Comparison of ENCODE assay signal across 28 cellular contexts in genomic region chr10:71575446-71575845, GRCh38.
DNase-seq lines count a peak whose midpoint lies in the region; ATAC-seq, FAIRE-seq and TF ChIP-seq lines count a peak whose summit lies in the region.
"Had no signal": no experiment of that assay in that cellular context is flagged by ENCODE, and none has a peak within 500 bp of the region (broad histone marks: within the 10 kb centered on the region; RNA-seq: fewer than 3 reads in every experiment).

No MANE protein-coding gene starts in this region.

- 4 to 8% methylated on average over 14 of the region's 14 CpGs for WGBS in GM23248 (ENCODE audit: low coverage in 1 of 2, low lambda C conversion rate in 2 of 2, missing lambda C conversion rate in 2 of 2), 2 experiments
- WGBS in psoas muscle, 3 donors, result 23 to 31% (median 26%) methylated on average over 14 of the region's 14 CpGs
- 79% methylated on average over 9 of the region's 14 CpGs for WGBS in SK-N-SH (ENCODE audit: low lambda C conversion rate)

- no peaks in the 10 kb centered on the region for H3K9me3 ChIP-seq in GM23248 (ENCODE audit: low read depth)
- no peaks in the 10 kb centered on the region for H3K9me3 ChIP-seq in lower lobe of right lung
- no peaks in the 10 kb centered on the region for H3K9me3 ChIP-seq in psoas muscle
- no peaks in the 10 kb centered on the region for H3K9me3 ChIP-seq in SK-N-SH
- H3K9me3 ChIP-seq: colonic mucosa, gastroesophageal sphincter had no signal

- TF ChIP-seq EP300 in SK-N-SH (IDR thresholded peaks at IDR 0.05; ENCODE audit: borderline replicate concordance in 1 of 2, low read depth in 1 of 2, low read length in 1 of 2), result no peak

- no peak overlapping the region for H3K27ac ChIP-seq in GM23248
- H3K27ac ChIP-seq in lower lobe of right lung, result no peak overlapping the region
- no peak overlapping the region for H3K27ac ChIP-seq in psoas muscle
- no peak overlapping the region for H3K27ac ChIP-seq in SK-N-SH (ENCODE audit: low read depth in 2 of 2, low read length in 1 of 2)
- H3K27ac ChIP-seq: C4-2B, colonic mucosa, gastroesophageal sphincter, VCaP had no signal

- H3K4me1 ChIP-seq in GM23248 (ENCODE audit: insufficient read depth) (no peaks in the 10 kb centered on the region), lower lobe of right lung (no peaks in the 10 kb centered on the region), psoas muscle (peaks cover 12% of the 10 kb centered on the region), SK-N-SH (ENCODE audit: control insufficient read depth in 1 of 2, insufficient read depth in 2 of 2, low read depth in 1 of 2, low read length in 1 of 2) (peaks cover 0 to 6% of the 10 kb centered on the region in 2 experiments; a peak in 1 of 4 replicates)
- H3K4me1 ChIP-seq: colonic mucosa had no signal

- H3K27me3 ChIP-seq in GM23248 (replicated peaks; ENCODE audit: insufficient read depth) (peaks cover 12% of the 10 kb centered on the region; the same call in 1 of the 2 replicates), lower lobe of right lung (ENCODE audit: low read depth) (no peaks in the 10 kb centered on the region), psoas muscle (ENCODE audit: insufficient read depth in 3 of 3, low read length in 2 of 3) (peaks cover 0 to 4% (median 3%) of the 10 kb centered on the region in 3 donors), SK-N-SH (ENCODE audit: insufficient read depth) (0 out of 2 replicates have a peak, but pooled peaks cover 6% of the 10 kb centered on the region)
- H3K27me3 ChIP-seq: colonic mucosa, gastroesophageal sphincter had no signal

- POLR2A ChIA-PET in SK-N-SH (lab: Yijun Ruan, JAX), result no interaction called here

- no peak for TF ChIP-seq CTCF in lower lobe of right lung (IDR thresholded peaks at IDR 0.05)
- TF ChIP-seq CTCF in psoas muscle (IDR thresholded peaks at IDR 0.05), result no peak
- TF ChIP-seq CTCF in SK-N-SH (IDR thresholded peaks at IDR 0.05), result no peak

- H2AFZ ChIP-seq in GM23248, result no peak overlapping the region
- H2AFZ ChIP-seq in SK-N-SH (ENCODE audit: low read depth), result no peak overlapping the region

- no peak overlapping the region for H3K4me3 ChIP-seq in GM23248
- no peak overlapping the region for H3K4me3 ChIP-seq in lower lobe of right lung
- no peak overlapping the region for H3K4me3 ChIP-seq in psoas muscle
- no peak overlapping the region for H3K4me3 ChIP-seq in SK-N-SH (ENCODE audit: low read depth in 2 of 2, low read length in 1 of 2)
- H3K4me3 ChIP-seq: colonic mucosa, gastroesophageal sphincter, skin epidermis had no signal

- H3K4me2 ChIP-seq in GM23248 (ENCODE audit: unreplicated experiment) (no peak overlapping the region), SK-N-SH (no peak overlapping the region)

- FAIRE-seq in GM12891 (lab: Jason Lieb, UNC), result no peak
- FAIRE-seq: bronchial epithelial cell, urothelium cell line had no signal

- TF ChIP-seq RAD21 in SK-N-SH (IDR thresholded peaks at IDR 0.05; ENCODE audit: low read length), result no peak

- peak; percentile 12 for DNase-seq in GM23248
- DNase-seq in globus pallidus (ENCODE audit: low spot score), result peak; percentile 50
- DNase-seq in lower lobe of right lung, result no peak
- DNase-seq in psoas muscle, result peak; percentile 46 to 69
- DNase-seq in SK-N-SH, result no peak
- DNase-seq in GM12891 (ENCODE audit: insufficient read length, low spot score), result no peak
- DNase-seq in activated T-cell treated with anti-CD3 and anti-CD28 coated beads, Interleukin-2, amount 50 U/mL, for 1 hour, result no peak
- DNase-seq: activated CD4-positive, alpha-beta T cell treated with anti-CD3 and anti-CD28 coated beads, Interleukin-2, amount 10 ng/mL, durations not matched to agents 24 days and 14 days; activated naive CD4-positive, alpha-beta T cell treated with anti-CD3 and anti-CD28 coated beads for 36 hours; activated T-cell treated with anti-CD3 and anti-CD28 coated beads, Interleukin-2, amount 50 U/mL, for 72 hours; Calu3; colonic mucosa; effector memory CD4-positive, alpha-beta T cell; EL; KBM-7; MM.1S; natural killer cell; NCI-H1417 treated with DMSO at 0.1 percent for 48 hours; NCI-H2107; NCI-H446 treated with DMSO at 0.1 percent for 48 hours; stimulated activated CD4-positive, alpha-beta T cell treated with anti-CD3 and anti-CD28 coated beads, Interleukin-1b, Interleukin-23, amount 100 ng/mL, for 48 hours had no signal

- in situ Hi-C loops in GM23248 (cut with MboI), result no loop called here

- H3K9ac ChIP-seq in GM23248 (no peak overlapping the region), SK-N-SH (no peak overlapping the region)

- H3K36me3 ChIP-seq in GM23248 (ENCODE audit: low read depth), result no peaks in the 10 kb centered on the region
- H3K36me3 ChIP-seq in lower lobe of right lung, result no peaks in the 10 kb centered on the region
- no peaks in the 10 kb centered on the region for H3K36me3 ChIP-seq in psoas muscle (ENCODE audit: insufficient read depth in 1 of 2, low read depth in 1 of 2)
- no peaks in the 10 kb centered on the region for H3K36me3 ChIP-seq in SK-N-SH (replicated peaks in 1 of 2; ENCODE audit: control insufficient read depth in 1 of 2, insufficient read depth in 2 of 2, low read length in 1 of 2)
- H3K36me3 ChIP-seq: colonic mucosa had no signal

- H3K79me2 ChIP-seq in GM23248 (ENCODE audit: insufficient read depth) (no peaks in the 10 kb centered on the region), SK-N-SH (ENCODE audit: insufficient read depth) (no peaks in the 10 kb centered on the region)

- CTCF ChIA-PET in SK-N-SH (lab: Yijun Ruan, JAX), result interaction anchor here (0.9 to 2.0 kb wide), 5 partner anchors 33 to 256 kb away, joined by 3 to 8 read pairs (median 4); partner anchors contain the start of genes CDH23 and SLC29A3

- H4K20me1 ChIP-seq in GM23248 (ENCODE audit: insufficient read depth) (no peaks in the 10 kb centered on the region), SK-N-SH (ENCODE audit: insufficient read depth) (no peaks in the 10 kb centered on the region)

- TF ChIP-seq POLR2A in GM12891 (IDR thresholded peaks at IDR 0.05; ENCODE audit: low read depth, low read length), result no peak
- TF ChIP-seq POLR2A in GM18505 (IDR thresholded peaks at IDR 0.05; ENCODE audit: borderline replicate concordance, extremely low read depth, insufficient read depth, insufficient read length), result no peak

- no peaks in the 10 kb centered on the region for H3F3A ChIP-seq in GM23248 (ENCODE audit: insufficient read depth)
- H3F3A ChIP-seq in SK-N-SH (replicated peaks; ENCODE audit: insufficient read depth), result no peaks in the 10 kb centered on the region

- intact Hi-C loops in lower lobe of right lung (cut with DNase I), result no loop called here
- intact Hi-C loops in psoas muscle (cut with DNase I), result no loop called here

- no peaks in the 10 kb centered on the region for H3K9me2 ChIP-seq in GM23248 (ENCODE audit: insufficient read depth)
- H3K9me2 ChIP-seq in SK-N-SH, result no peaks in the 10 kb centered on the region

- peak; percentile 32 to 50 for ATAC-seq in lower lobe of right lung
- ATAC-seq in psoas muscle, result peak; percentile 66 to 86 (median 76)
- ATAC-seq in GM18505 (IDR thresholded peaks at IDR 0.05; ENCODE audit: unreplicated experiment), result no peak
- ATAC-seq: activated T-cell treated with anti-CD3 and anti-CD28 coated beads, Interleukin-2, amount 50 U/mL, for 72 hours; gastroesophageal sphincter; natural killer cell had no signal

TF ChIP-seq in SK-N-SH, 30 proteins besides CTCF, POLR2A, EP300 and RAD21 (continues in another document):
- TF ChIP-seq TCF12 (IDR thresholded peaks at IDR 0.05) (no peak), CHD2 (IDR thresholded peaks at IDR 0.05; ENCODE audit: low read length, partially characterized antibody) (no peak), ZBTB33 (IDR thresholded peaks at IDR 0.05; ENCODE audit: borderline replicate concordance, low read depth) (no peak), MEF2A (IDR thresholded peaks at IDR 0.05; ENCODE audit: borderline replicate concordance, low read depth) (no peak), RCOR1 (IDR thresholded peaks at IDR 0.05; ENCODE audit: low read length) (no peak), GABPA (IDR thresholded peaks at IDR 0.05; ENCODE audit: low read depth) (no peak), FOXM1 (IDR thresholded peaks at IDR 0.05; ENCODE audit: low read depth) (no peak)

TF ChIP-seq in GM12891, 5 proteins besides CTCF, POLR2A, EP300 and RAD21:
- TF ChIP-seq TAF1 (IDR thresholded peaks at IDR 0.05; ENCODE audit: low read depth, low read length), result no peak
- TF ChIP-seq PAX5 (IDR thresholded peaks at IDR 0.05; ENCODE audit: insufficient read depth, low read length, severe bottlenecking), result no peak
- TF ChIP-seq POU2F2 (IDR thresholded peaks at IDR 0.05; ENCODE audit: low read depth, low read length), result no peak
- no peak for TF ChIP-seq POLR2AphosphoS5 (IDR thresholded peaks at IDR 0.05; ENCODE audit: low read depth, low read length)
- no peak for TF ChIP-seq SPI1 (IDR thresholded peaks at IDR 0.05; ENCODE audit: low read depth, low read length)
TF ChIP-seq in GM12891: peak in this region for 0.

Comparison
In these comparisons a context has a peak if more than half of its experiments do, and no peak if none do; other contexts are left out.
1. DNase-seq: peak in GM23248 (single experiment), globus pallidus (single experiment) and psoas muscle (2 of 2); none in lower lobe of right lung (single experiment), SK-N-SH (single experiment), GM12891 (single experiment) and activated T-cell treated with anti-CD3 and anti-CD28 coated beads, Interleukin-2, amount 50 U/mL, for 1 hour (single experiment).